ENCODE assay signal across 16 cellular contexts in the genomic region with DNA sequence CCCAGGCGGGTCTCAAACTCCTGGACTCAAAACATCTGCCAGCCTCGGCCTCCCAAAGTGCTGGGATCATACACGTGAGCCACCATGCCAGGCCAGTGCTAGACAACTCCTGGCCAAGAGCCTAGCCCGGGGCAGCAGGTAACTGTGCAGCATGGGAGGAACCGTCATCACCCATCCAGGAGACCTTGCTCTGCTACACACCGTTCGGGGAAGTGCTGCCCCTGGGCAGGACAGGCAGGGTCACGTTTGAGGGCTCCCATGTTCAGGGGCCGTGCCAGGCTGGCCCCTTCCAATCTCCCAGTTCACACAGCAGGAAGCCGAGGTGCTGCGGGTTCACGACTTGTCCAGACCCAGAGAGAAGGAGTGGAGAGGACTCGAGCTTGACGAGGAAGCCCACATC.
"Had no signal": no experiment of that assay in that cellular context is flagged by ENCODE, and none has a peak within 500 bp of the region (broad histone marks: within the 10 kb centered on the region; RNA-seq: fewer than 3 reads in every experiment).

No MANE protein-coding gene starts in this region.

- H3K4me1 ChIP-seq: foreskin keratinocyte, suprapubic skin, upper lobe of left lung, uterus had no signal

- H3K4me2 ChIP-seq: neural progenitor cell had no signal

- H3K4me3 ChIP-seq: neural progenitor cell, suprapubic skin, thyroid gland, upper lobe of left lung, uterus had no signal

- H3K27me3 ChIP-seq: foreskin keratinocyte, neural progenitor cell, suprapubic skin, thyroid gland, upper lobe of left lung, uterus had no signal

- DNase-seq: effector memory CD8-positive, alpha-beta T cell; erythroblast; foreskin keratinocyte; immature natural killer cell; midbrain; small intestine; stimulated activated CD4-positive, alpha-beta T cell treated with anti-CD3 and anti-CD28 coated beads, Interleukin-2, amount 100 ng/mL, for 48 hours; stimulated activated naive CD4-positive, alpha-beta T cell treated with Interleukin-2 at 50 U/mL for 16 hours; thyroid gland; upper lobe of left lung; uterus had no signal

- ATAC-seq: effector memory CD8-positive, alpha-beta T cell; foreskin keratinocyte; natural killer cell treated with Interleukin-12 subunit alpha and Interleukin-12 subunit beta and Interleukin-15 and Interleukin-18, amount 100 ng/mL, for 72 hours had no signal

- H3K27ac ChIP-seq: foreskin keratinocyte, neural progenitor cell, suprapubic skin, thyroid gland, upper lobe of left lung, uterus had no signal

- FAIRE-seq: endothelial cell of umbilical vein, keratinocyte, small intestine had no signal

- H3K9me3 ChIP-seq: suprapubic skin, thyroid gland, upper lobe of left lung, uterus had no signal

- H3K9ac ChIP-seq: neural progenitor cell had no signal

- H2AFZ ChIP-seq: neural progenitor cell had no signal

- H3K36me3 ChIP-seq: neural progenitor cell, uterus had no signal
